In the genomic region with DNA sequence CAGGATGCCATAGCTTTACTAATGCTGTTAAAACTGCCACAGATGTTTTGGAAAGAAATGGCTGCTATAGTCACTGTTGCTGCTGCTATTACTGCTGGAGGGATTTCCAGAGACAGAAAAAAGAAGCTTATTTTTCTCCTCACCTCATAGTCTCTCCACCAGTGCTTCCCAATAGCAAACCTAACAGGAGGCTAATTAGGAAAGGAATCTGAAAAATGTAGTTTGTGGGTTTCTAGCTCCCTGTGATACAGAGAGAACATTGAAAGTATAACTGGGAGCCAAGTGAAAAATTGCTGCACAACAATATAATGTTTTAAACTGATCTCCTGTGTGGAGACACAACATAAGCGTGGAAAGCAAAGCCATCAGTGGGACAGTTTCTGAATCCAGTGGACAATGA, we compare ENCODE assay signal across 15 cellular contexts. TPM values are rescaled to one million over a fixed set of nuclear protein-coding genes. Genes with fewer than 3 reads are reported as not detected.
"Had no signal": no experiment of that assay in that cellular context is flagged by ENCODE, and none has a peak within 500 bp of the region (broad histone marks: within the 10 kb centered on the region; RNA-seq: fewer than 3 reads in every experiment).

No MANE protein-coding gene starts in this region.

- ATAC-seq: left cardiac atrium; lower lobe of right lung; naive thymus-derived CD4-positive, alpha-beta T cell; right cardiac atrium had no signal

- H3K4me3 ChIP-seq: dorsolateral prefrontal cortex, left ventricle myocardium inferior, lower lobe of right lung, smooth muscle cell had no signal

- H3K4me3 Mint-ChIP-seq: naive thymus-derived CD4-positive, alpha-beta T cell; nephron progenitor cell had no signal

- H3K36me3 Mint-ChIP-seq: naive thymus-derived CD4-positive, alpha-beta T cell had no signal

- H3K4me1 Mint-ChIP-seq: naive thymus-derived CD4-positive, alpha-beta T cell; nephron progenitor cell had no signal

- H3K27ac Mint-ChIP-seq: nephron progenitor cell had no signal

- DNase-seq: cortex of kidney; dorsolateral prefrontal cortex; effector CD8-positive, alpha-beta T cell; left cardiac atrium; left ventricle myocardium inferior; lower lobe of right lung; naive thymus-derived CD4-positive, alpha-beta T cell; nephron progenitor cell; posterior cingulate gyrus; right cardiac atrium; stimulated activated CD4-positive, alpha-beta T cell treated with anti-CD3 and anti-CD28 coated beads, Interleukin-2, amount 100 ng/mL, for 48 hours; stimulated activated naive CD4-positive, alpha-beta T cell treated with Interleukin-2 at 50 U/mL for 16 hours; trophoblast cell had no signal

RNA-seq across cellular contexts. Expression of gene TSPAN7, which starts 8.6 kb away (rescaled TPM):
- total RNA-seq: mononuclear cell had no signal
